In genomic region chr3:101851072-101851471, GRCh38 we compare ENCODE assay signal across 8 cellular contexts. TPM values are rescaled to one million over a fixed set of nuclear protein-coding genes. Genes with fewer than 3 reads are reported as not detected.
DNase-seq lines count a peak whose midpoint lies in the region; ATAC-seq, FAIRE-seq and TF ChIP-seq lines count a peak whose summit lies in the region.

No MANE protein-coding gene starts in this region.

- peak overlapping the region; percentile 96 for H3K4me3 ChIP-seq in epithelial cell of proximal tubule (ENCODE audit: low read depth, low read length)

- FAIRE-seq in HTR-8/SVneo (lab: Jason Lieb, UNC) (no peak), GM12892 (lab: Jason Lieb, UNC) (no peak)

- ATAC-seq in GM21360 (IDR thresholded peaks at IDR 0.05; ENCODE audit: unreplicated experiment), result no peak

- no peak for TF ChIP-seq POLR2A in GM12892 (IDR thresholded peaks at IDR 0.05; ENCODE audit: low read depth, low read length)

- peak; percentile 35 for DNase-seq in ELR (ENCODE audit: low read depth)
- peak; percentile 67 for DNase-seq in RKO (ENCODE audit: low spot score)
- no peak for DNase-seq in epithelial cell of proximal tubule (ENCODE audit: low read depth)
- DNase-seq in pons (ENCODE audit: low spot score), result peak; percentile 18
- DNase-seq in HTR-8/SVneo (ENCODE audit: insufficient read length, low spot score), result no peak
- no peak for DNase-seq in NCI-H524 (lab: John Stamatoyannopoulos, UW)
- no peak for DNase-seq in GM12892 (ENCODE audit: insufficient read length)

- no peak for TF ChIP-seq CTCF in epithelial cell of proximal tubule (conservative IDR thresholded peaks at IDR 0.05; ENCODE audit: low read depth, low read length)

RNA-seq across cellular contexts. Expression of gene NFKBIZ, which starts 1.8 kb away (rescaled TPM):
- 46.5 and 140 TPM in 2 replicates for total RNA-seq in epithelial cell of proximal tubule
- 27.7 TPM for polyA plus RNA-seq in GM12892 (2012; ENCODE audit: missing spikeins)

Comparison
In these comparisons a context has a peak if more than half of its experiments do, and no peak if none do; other contexts are left out.
1. DNase-seq: peak in ELR (single experiment), RKO (single experiment) and pons (single experiment); none in epithelial cell of proximal tubule (single experiment), HTR-8/SVneo (single experiment), NCI-H524 (0 of 2) and GM12892 (single experiment).